Comparison of ENCODE assay signal across 7 cellular contexts in the genomic region with DNA sequence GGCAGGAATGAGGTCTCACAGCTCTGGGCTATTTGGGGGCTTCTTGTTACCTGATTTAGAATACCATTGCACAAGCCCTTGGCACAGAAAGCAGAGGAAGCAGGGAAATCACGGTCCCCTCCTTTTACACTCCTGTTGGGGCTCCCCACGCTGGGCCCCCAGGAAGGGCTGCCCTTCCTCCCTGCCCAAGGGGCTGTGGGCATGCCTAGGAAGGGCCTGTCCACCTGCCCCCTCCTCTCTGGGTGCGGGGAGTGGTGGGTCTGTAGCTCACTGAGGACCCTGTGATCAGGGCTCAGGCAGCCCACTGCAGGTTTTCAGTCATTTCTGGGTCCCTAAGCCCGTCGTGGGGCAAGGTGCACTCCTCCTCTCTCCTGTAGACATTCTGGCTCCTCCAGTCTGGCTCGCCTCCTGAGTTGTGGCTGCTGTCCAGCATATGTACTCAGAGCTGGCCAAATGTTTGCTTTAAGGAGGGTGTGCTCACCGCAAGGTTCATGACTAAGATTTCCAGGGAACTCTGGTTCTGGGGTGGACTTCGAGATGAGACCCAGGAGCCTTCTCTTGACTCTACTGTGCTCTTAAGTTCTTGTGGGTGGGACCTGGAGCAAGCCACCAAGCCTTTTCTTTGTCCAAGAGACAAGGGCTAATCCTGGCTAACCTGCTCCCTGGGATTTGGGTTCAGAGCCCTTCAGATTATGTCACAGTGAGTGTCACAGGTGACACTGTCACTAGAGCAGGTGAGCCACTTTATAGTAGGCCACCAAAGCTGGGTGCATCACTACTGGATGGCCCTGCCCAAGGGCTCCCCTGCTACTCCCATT. TPM values are rescaled to one million over a fixed set of nuclear protein-coding genes. Genes with fewer than 3 reads are reported as not detected.
DNase-seq lines count a peak whose midpoint lies in the region; ATAC-seq and TF ChIP-seq lines count a peak whose summit lies in the region.

No MANE protein-coding gene starts in this region.

- peak; percentile 86 for DNase-seq in HT-29 (ENCODE audit: low spot score)
- peak; percentile 92 for DNase-seq in amniotic epithelial cell (ENCODE audit: low read depth)
- DNase-seq in immature natural killer cell, result no peak
- DNase-seq in thoracic aorta (ENCODE audit: low spot score), result peak; percentile 73
- DNase-seq in NCI-H2107 treated with DMSO at 0.1 percent for 48 hours (lab: John Stamatoyannopoulos, UW; ENCODE audit: unreplicated experiment), result no peak
- no peak for DNase-seq in stimulated activated CD4-positive, alpha-beta T cell treated with anti-CD3 and anti-CD28 coated beads, Interleukin-4, amount 100 ng/mL, for 24 hours

- peak overlapping the region; percentile 91 to 97 for H3K27ac ChIP-seq in thoracic aorta

- H3K27me3 ChIP-seq in thoracic aorta (replicated peaks; ENCODE audit: insufficient read depth), result no peaks in the 10 kb centered on the region

- TF ChIP-seq CTCF in thoracic aorta (IDR thresholded peaks at IDR 0.05), result no peak

- no peaks in the 10 kb centered on the region for H3K9me3 Mint-ChIP-seq in immature natural killer cell

- no peak overlapping the region for H3K4me3 ChIP-seq in thoracic aorta

- no peak overlapping the region for H3K4me3 Mint-ChIP-seq in immature natural killer cell

- ATAC-seq in thoracic aorta (ENCODE audit: insufficient number of reproducible peaks, low FRiP score, low read depth) (peak; percentile 64), HG03378 (IDR thresholded peaks at IDR 0.05; ENCODE audit: unreplicated experiment) (no peak)

- H3K4me1 Mint-ChIP-seq in immature natural killer cell, result peaks cover 23 to 57% of the 10 kb centered on the region in 2 donors

- peaks cover 11% of the 10 kb centered on the region for H3K36me3 ChIP-seq in thoracic aorta

- H3K4me1 ChIP-seq in thoracic aorta (ENCODE audit: control insufficient read depth in 1 of 2, low read depth in 2 of 2), result peaks cover 55 to 69% of the 10 kb centered on the region in 2 donors

- H3K36me3 Mint-ChIP-seq in immature natural killer cell, result peaks cover 0 to 16% (median 5%) of the 10 kb centered on the region in 3 donors

- H3K9me3 ChIP-seq in thoracic aorta, result no peaks in the 10 kb centered on the region

- H3K27ac Mint-ChIP-seq in immature natural killer cell, result peak overlapping the region in 5 of 6 donors; percentile 24 to 79 (median 71)

- peaks cover 0 to 3% (median 2%) of the 10 kb centered on the region in 3 donors for H3K27me3 Mint-ChIP-seq in immature natural killer cell (ENCODE audit: low read depth in 3 of 3)

RNA-seq across cellular contexts. Expression of a gene that starts 56.0 kb away (rescaled TPM):
- total RNA-seq in HT-29 (2014; rRNA removed; shearing (Covaris generic)), result 1.9 and 2.2 TPM in 2 replicates
- polyA plus RNA-seq in immature natural killer cell, result under 1 TPM; 0.22 to 0.96 (median 0.26) TPM
- under 1 TPM in 1 of 2 donors, not detected in 1; 0.27 TPM for total RNA-seq in thoracic aorta

Comparison
In these comparisons a context has a peak if more than half of its experiments do, and no peak if none do; other contexts are left out.
1. DNase-seq: peak in HT-29 (single experiment), amniotic epithelial cell (single experiment) and thoracic aorta (single experiment); none in immature natural killer cell (0 of 3), NCI-H2107 treated with DMSO at 0.1 percent for 48 hours (single experiment) and stimulated activated CD4-positive, alpha-beta T cell treated with anti-CD3 and anti-CD28 coated beads, Interleukin-4, amount 100 ng/mL, for 24 hours (single experiment).